In genomic region chr5:58455966-58456365, GRCh38 we compare ENCODE assay signal across 14 cellular contexts. TPM values are rescaled to one million over a fixed set of nuclear protein-coding genes. Genes with fewer than 3 reads are reported as not detected.
DNase-seq lines count a peak whose midpoint lies in the region; ATAC-seq and TF ChIP-seq lines count a peak whose summit lies in the region.
"Had no signal": no experiment of that assay in that cellular context is flagged by ENCODE, and none has a peak within 500 bp of the region (broad histone marks: within the 10 kb centered on the region; RNA-seq: fewer than 3 reads in every experiment).

No MANE protein-coding gene starts in this region.

- no peak overlapping the region for H2AFZ ChIP-seq in neural cell (ENCODE audit: low read depth, low read length)

- H3K4me3 ChIP-seq in left ventricle myocardium inferior (peak overlapping the region; percentile 90), epithelial cell of proximal tubule (ENCODE audit: low read depth, low read length) (peak overlapping the region; percentile 88), neural cell (ENCODE audit: low read length) (peak overlapping the region; percentile 88)

- no peaks in the 10 kb centered on the region for H3F3A ChIP-seq in neural cell (ENCODE audit: insufficient read depth, low read length, poor library complexity, severe bottlenecking)

- no peak for ATAC-seq in HG03139 (IDR thresholded peaks at IDR 0.05; ENCODE audit: unreplicated experiment)

- H3K27me3 ChIP-seq in left ventricle myocardium inferior (ENCODE audit: low read depth): no peaks in the 10 kb centered on the region
- no peaks in the 10 kb centered on the region for H3K27me3 ChIP-seq in neural cell (ENCODE audit: insufficient read depth, low read depth, low read length)

- H3K4me1 ChIP-seq in left ventricle myocardium inferior: peaks cover 76% of the 10 kb centered on the region

- no peak for TF ChIP-seq RAD21 in neural cell (conservative IDR thresholded peaks at IDR 0.05)

- H3K4me2 ChIP-seq in neural cell (ENCODE audit: low read length): peak overlapping the region; percentile 97

- peaks cover 5% of the 10 kb centered on the region for H4K20me1 ChIP-seq in neural cell (ENCODE audit: insufficient read depth)

- peaks cover 61% of the 10 kb centered on the region for H3K79me2 ChIP-seq in neural cell (replicated peaks; ENCODE audit: insufficient read depth, low read length)

- no peak for DNase-seq in left ventricle myocardium inferior
- no peak for DNase-seq in cardiac septum (ENCODE audit: low spot score)
- no peak for DNase-seq in epithelial cell of proximal tubule (ENCODE audit: low read depth)
- DNase-seq in GDM1 (lab: John Stamatoyannopoulos, UW): no peak
- no peak for DNase-seq in DMS53 (lab: John Stamatoyannopoulos, UW)
- no peak for DNase-seq in nucleus accumbens (lab: John Stamatoyannopoulos, UW)
- DNase-seq: AML-193, amniotic stem cell, erythroblast, Kasumi-1, substantia nigra had no signal

- TF ChIP-seq CTCF in left ventricle myocardium inferior (IDR thresholded peaks at IDR 0.05; ENCODE audit: borderline replicate concordance): no peak
- no peak for TF ChIP-seq CTCF in epithelial cell of proximal tubule (conservative IDR thresholded peaks at IDR 0.05; ENCODE audit: low read depth, low read length)
- TF ChIP-seq CTCF in neural cell (IDR thresholded peaks at IDR 0.05; ENCODE audit: poor library complexity, severe bottlenecking): no peak

- no peak for TF ChIP-seq EP300 in neural cell (conservative IDR thresholded peaks at IDR 0.05; ENCODE audit: poor library complexity, severe bottlenecking)

- H3K9me2 ChIP-seq in neural cell (ENCODE audit: insufficient read depth, low read length): no peaks in the 10 kb centered on the region

- peak overlapping the region; percentile 96 for H3K27ac ChIP-seq in left ventricle myocardium inferior (replicated peaks)
- no peak overlapping the region for H3K27ac ChIP-seq in neural cell (ENCODE audit: low read length)
- H3K27ac ChIP-seq: neutrophil had no signal

- H3K36me3 ChIP-seq in left ventricle myocardium inferior: peaks cover 60% of the 10 kb centered on the region
- peaks cover 48% of the 10 kb centered on the region for H3K36me3 ChIP-seq in neural cell (ENCODE audit: insufficient read depth, low read length)
- H3K36me3 ChIP-seq: neutrophil had no signal

- intact Hi-C loops in left ventricle myocardium inferior (cut with micrococcal nuclease): loop anchor here (10.0 kb wide), 1 partner anchor 211 kb away; no protein-coding TSS in a partner anchor
- intact Hi-C loops in cardiac septum (cut with DNase I): loop anchor here (2.0 to 10.0 kb wide), 6 partner anchors 91 to 759 kb away; no protein-coding TSS in a partner anchor

- H3K9ac ChIP-seq in neural cell (ENCODE audit: low read length): no peak overlapping the region

- H3K9me3 ChIP-seq in left ventricle myocardium inferior (replicated peaks): no peaks in the 10 kb centered on the region
- no peaks in the 10 kb centered on the region for H3K9me3 ChIP-seq in neural cell (ENCODE audit: low read length)
- H3K9me3 ChIP-seq: neutrophil had no signal

TF ChIP-seq in neural cell, 6 proteins besides CTCF, POLR2A, EP300 and RAD21:
- TF ChIP-seq EZH2 (IDR thresholded peaks at IDR 0.05; ENCODE audit: borderline replicate concordance, insufficient read depth, low read length, poor library complexity, severe bottlenecking) (no peak), POLR2AphosphoS5 (IDR thresholded peaks at IDR 0.05) (no peak), REST (IDR thresholded peaks at IDR 0.05; ENCODE audit: borderline replicate concordance) (no peak), MXI1 (conservative IDR thresholded peaks at IDR 0.05; ENCODE audit: poor library complexity, severe bottlenecking) (no peak), SMC3 (conservative IDR thresholded peaks at IDR 0.05; ENCODE audit: poor library complexity) (no peak), TAF1 (IDR thresholded peaks at IDR 0.05; ENCODE audit: low read depth) (no peak)

RNA-seq across cellular contexts. Expression of gene PLK2, which starts 3.9 kb away (rescaled TPM):
- total RNA-seq in left ventricle myocardium inferior: 58.9 TPM
- total RNA-seq in cardiac septum: 117 TPM
- total RNA-seq in epithelial cell of proximal tubule: 437 and 613 TPM in 2 replicates
- 309 and 385 TPM in 2 replicates for polyA plus RNA-seq in neural cell
- polyA minus RNA-seq in neural cell: 800 and 993 TPM in 2 replicates

RNA-seq across cellular contexts. Expression of gene GAPT, which starts 35.3 kb away (rescaled TPM):
- total RNA-seq in left ventricle myocardium inferior (0.22 TPM), cardiac septum (0.27 TPM), epithelial cell of proximal tubule (not detected in 2 replicates)
- not detected in 2 replicates for polyA plus RNA-seq in neural cell
- polyA minus RNA-seq in neural cell: not detected in 2 replicates
